Comparison of ENCODE assay signal across 1 cellular context in the genomic region with DNA sequence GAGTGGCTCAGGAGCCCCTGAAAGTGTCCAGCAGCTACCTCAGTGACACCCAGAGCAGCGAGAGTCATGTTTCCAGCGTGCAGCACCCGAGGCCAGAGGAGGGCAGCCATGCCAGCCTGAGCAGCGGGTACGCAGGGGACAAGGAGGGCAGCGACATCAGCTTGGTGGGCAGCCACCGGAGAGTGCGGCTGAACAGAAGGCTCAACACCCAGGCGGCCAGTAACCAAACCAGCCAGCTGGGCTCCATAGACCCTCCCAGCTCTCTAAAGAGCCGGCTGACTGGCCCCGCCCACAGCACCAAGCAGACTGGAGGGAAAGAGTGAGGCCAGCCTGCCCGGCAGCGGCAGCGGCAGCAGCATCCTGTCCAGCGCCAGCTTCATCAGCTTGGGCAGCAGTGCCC.
TF ChIP-seq lines count a peak whose summit lies in the region.

No MANE protein-coding gene starts in this region.

TF ChIP-seq in HCT116, 20 proteins besides CTCF, POLR2A, EP300 and RAD21 (continued from another document):
- TF ChIP-seq, protein P1, sequence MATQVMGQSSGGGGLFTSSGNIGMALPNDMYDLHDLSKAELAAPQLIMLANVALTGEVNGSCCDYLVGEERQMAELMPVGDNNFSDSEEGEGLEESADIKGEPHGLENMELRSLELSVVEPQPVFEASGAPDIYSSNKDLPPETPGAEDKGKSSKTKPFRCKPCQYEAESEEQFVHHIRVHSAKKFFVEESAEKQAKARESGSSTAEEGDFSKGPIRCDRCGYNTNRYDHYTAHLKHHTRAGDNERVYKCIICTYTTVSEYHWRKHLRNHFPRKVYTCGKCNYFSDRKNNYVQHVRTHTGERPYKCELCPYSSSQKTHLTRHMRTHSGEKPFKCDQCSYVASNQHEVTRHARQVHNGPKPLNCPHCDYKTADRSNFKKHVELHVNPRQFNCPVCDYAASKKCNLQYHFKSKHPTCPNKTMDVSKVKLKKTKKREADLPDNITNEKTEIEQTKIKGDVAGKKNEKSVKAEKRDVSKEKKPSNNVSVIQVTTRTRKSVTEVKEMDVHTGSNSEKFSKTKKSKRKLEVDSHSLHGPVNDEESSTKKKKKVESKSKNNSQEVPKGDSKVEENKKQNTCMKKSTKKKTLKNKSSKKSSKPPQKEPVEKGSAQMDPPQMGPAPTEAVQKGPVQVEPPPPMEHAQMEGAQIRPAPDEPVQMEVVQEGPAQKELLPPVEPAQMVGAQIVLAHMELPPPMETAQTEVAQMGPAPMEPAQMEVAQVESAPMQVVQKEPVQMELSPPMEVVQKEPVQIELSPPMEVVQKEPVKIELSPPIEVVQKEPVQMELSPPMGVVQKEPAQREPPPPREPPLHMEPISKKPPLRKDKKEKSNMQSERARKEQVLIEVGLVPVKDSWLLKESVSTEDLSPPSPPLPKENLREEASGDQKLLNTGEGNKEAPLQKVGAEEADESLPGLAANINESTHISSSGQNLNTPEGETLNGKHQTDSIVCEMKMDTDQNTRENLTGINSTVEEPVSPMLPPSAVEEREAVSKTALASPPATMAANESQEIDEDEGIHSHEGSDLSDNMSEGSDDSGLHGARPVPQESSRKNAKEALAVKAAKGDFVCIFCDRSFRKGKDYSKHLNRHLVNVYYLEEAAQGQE (IDR thresholded peaks at IDR 0.05; ENCODE audit: low read depth): no peak
- TF ChIP-seq CEBPB (IDR thresholded peaks at IDR 0.05; ENCODE audit: low read depth): no peak
- TF ChIP-seq POLR2AphosphoS5 (IDR thresholded peaks at IDR 0.05; ENCODE audit: low read depth, low read length): no peak
- TF ChIP-seq, protein P2, sequence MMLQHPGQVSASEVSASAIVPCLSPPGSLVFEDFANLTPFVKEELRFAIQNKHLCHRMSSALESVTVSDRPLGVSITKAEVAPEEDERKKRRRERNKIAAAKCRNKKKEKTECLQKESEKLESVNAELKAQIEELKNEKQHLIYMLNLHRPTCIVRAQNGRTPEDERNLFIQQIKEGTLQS (IDR thresholded peaks at IDR 0.05): no peak
- TF ChIP-seq JUND (IDR thresholded peaks at IDR 0.05): no peak
TF ChIP-seq in HCT116: peak in this region for 0.
